In genomic region chr22:41597635-41597953, GRCh38 we compare ENCODE assay signal across 9 cellular contexts. TPM values are rescaled to one million over a fixed set of nuclear protein-coding genes. Genes with fewer than 3 reads are reported as not detected.
DNase-seq lines count a peak whose midpoint lies in the region; ATAC-seq, FAIRE-seq and TF ChIP-seq lines count a peak whose summit lies in the region.
"Had no signal": no experiment of that assay in that cellular context is flagged by ENCODE, and none has a peak within 500 bp of the region (broad histone marks: within the 10 kb centered on the region; RNA-seq: fewer than 3 reads in every experiment).

No MANE protein-coding gene starts in this region.

- no peaks in the 10 kb centered on the region; the same call in 1 of the 2 replicates for H3K4me1 ChIP-seq in HEK293 (ENCODE audit: control insufficient read depth, insufficient read depth, low read length)
- H3K4me1 ChIP-seq in K562 (replicated peaks in 1 of 2; ENCODE audit: control insufficient read depth in 2 of 2, insufficient read depth in 2 of 2, low read length in 2 of 2): peaks cover 22 to 30% of the 10 kb centered on the region in 2 experiments
- H3K4me1 ChIP-seq in osteoblast (ENCODE audit: insufficient read depth, low read length): peaks cover 16% of the 10 kb centered on the region

- no peak for TF ChIP-seq EP300 in K562 (IDR thresholded peaks at IDR 0.05; ENCODE audit: low read length)

- intact Hi-C loops in K562 (cut with micrococcal nuclease): loop anchor here (2.0 kb wide), 1 partner anchor 21 kb away; no protein-coding TSS in a partner anchor

- H3K27ac ChIP-seq in HEK293 (ENCODE audit: extremely low read depth, low read depth, low read length): peak overlapping the region; percentile 37; the same call in 1 of the 2 replicates
- H3K27ac ChIP-seq in K562 (ENCODE audit: extremely low read depth, low read depth, low read length): peak overlapping the region; percentile 68; the same call in 2 of the 3 replicates
- peak overlapping the region; percentile 43 for H3K27ac ChIP-seq in osteoblast (ENCODE audit: low read depth, low read length)
- H3K27ac ChIP-seq: C4-2B had no signal

- H3K27me3 ChIP-seq in K562 (ENCODE audit: control insufficient read depth in 2 of 2, insufficient read depth in 2 of 2, low read length in 2 of 2) (no peaks in the 10 kb centered on the region), osteoblast (ENCODE audit: insufficient read depth, low read length) (no peaks in the 10 kb centered on the region)

- BruUV-seq in K562 (replicated peaks; lab: Mats Ljungman, UMichigan): no TSS peak

- POLR2A ChIA-PET in HEK293 (lab: Yijun Ruan, JAX) (interaction anchor here (0.8 to 3.4 kb wide), 3 partner anchors 8 to 149 kb away, joined by 4 to 12 read pairs (median 7); partner anchors contain the start of genes DESI1, PMM1 and XRCC6), K562 (lab: Yijun Ruan, JAX) (interaction anchor here (0.7 to 1.3 kb wide), 3 partner anchors 21 to 24 kb away, joined by 3 to 7 read pairs (median 3); no protein-coding TSS in a partner anchor)

- H4K20me1 ChIP-seq in K562 (replicated peaks; ENCODE audit: control insufficient read depth, insufficient read depth, low read length) (no peaks in the 10 kb centered on the region), osteoblast (ENCODE audit: insufficient read depth, low read length) (peaks cover 4% of the 10 kb centered on the region)

- FAIRE-seq in K562 (lab: Jason Lieb, UNC): peak; percentile 65
- FAIRE-seq: colon had no signal

- H3K36me3 ChIP-seq in HEK293 (ENCODE audit: control insufficient read depth in 2 of 2, insufficient read depth in 1 of 2, low read length in 2 of 2) (peaks cover 9 to 42% of the 10 kb centered on the region in 2 experiments), K562 (ENCODE audit: control insufficient read depth, insufficient read depth, low read length) (peaks cover 25% of the 10 kb centered on the region), osteoblast (ENCODE audit: insufficient read depth, low read length) (peaks cover 31% of the 10 kb centered on the region)

- peaks cover 6% of the 10 kb centered on the region for H3K9me1 ChIP-seq in K562 (ENCODE audit: control insufficient read depth, insufficient read depth, low read length)

- TF ChIP-seq POLR2A in K562 (conservative IDR thresholded peaks at IDR 0.05): no peak

- DNase-seq in K562 (ENCODE audit: extremely low read depth in 1 of 4, low spot score in 3 of 4) (no peak), osteoblast (ENCODE audit: insufficient read length, low spot score, missing footprints) (no peak), DMS114 treated with DMSO at 0.1 percent for 48 hours (lab: John Stamatoyannopoulos, UW; ENCODE audit: unreplicated experiment) (no peak), GM13976 (ENCODE audit: low spot score) (no peak), mesenteric fat pad (ENCODE audit: low spot score) (no peak)

- peak overlapping the region; percentile 51 to 84; a peak in 2 of 4 replicates for H3K9ac ChIP-seq in K562 (ENCODE audit: insufficient read depth in 1 of 2, low read depth in 2 of 2, low read length in 2 of 2)

- H3K4me2 ChIP-seq in K562 (ENCODE audit: insufficient read depth, low read length): peak overlapping the region; percentile 62
- peak overlapping the region; percentile 17 for H3K4me2 ChIP-seq in osteoblast (ENCODE audit: insufficient read depth, low read length)

- WGBS in K562 (ENCODE audit: insufficient coverage, low coverage, missing lambda C conversion rate): 19% methylated on average over 2 of the region's 2 CpGs

- H2AFZ ChIP-seq in K562 (ENCODE audit: low read depth, low read length) (no peak overlapping the region), osteoblast (ENCODE audit: low read length) (no peak overlapping the region)

- CTCF ChIA-PET in HEK293 (lab: Yijun Ruan, JAX) (interaction anchor here (0.6 to 3.6 kb wide), 44 partner anchors 8 to 626 kb away, joined by 3 to 36 read pairs (median 4); partner anchors contain the start of genes DESI1, PMM1, POLR3H and XRCC6), K562 (lab: Yijun Ruan, JAX; ENCODE audit: low intra/inter-chr PET ratio) (interaction anchor here (0.7 kb wide), 1 partner anchor 44 kb away, joined by 3 read pairs; no protein-coding TSS in a partner anchor)

- H3K4me3 ChIP-seq in HEK293 (ENCODE audit: low read depth, low read length) (no peak overlapping the region), K562 (no peak overlapping the region), osteoblast (ENCODE audit: insufficient read depth, low read length) (no peak overlapping the region)

- H3K9me3 ChIP-seq in HEK293 (ENCODE audit: control insufficient read depth, insufficient read depth, low read depth, low read length): no peaks in the 10 kb centered on the region
- H3K9me3 ChIP-seq in K562 (replicated peaks; ENCODE audit: control insufficient read depth, insufficient read depth, low read depth, low read length): no peaks in the 10 kb centered on the region
- H3K9me3 ChIP-seq in osteoblast (ENCODE audit: low read depth, low read length): no peaks in the 10 kb centered on the region

- in situ Hi-C loops in K562 (cut with MboI) (no loop called here), GM13976 (cut with MboI; ENCODE audit: low sequenced_read_pairs, unreplicated experiment) (no loop called here)

- peak; percentile 33 for ATAC-seq in K562

- no peak for TF ChIP-seq RAD21 in K562 (CRISPR knock-in tag; conservative IDR thresholded peaks at IDR 0.05 in 1 of 2, IDR thresholded peaks at IDR 0.05 in 1 of 2)

- no peaks in the 10 kb centered on the region for H3K79me2 ChIP-seq in K562 (ENCODE audit: control insufficient read depth, insufficient read depth, low read length)
- no peaks in the 10 kb centered on the region for H3K79me2 ChIP-seq in osteoblast (ENCODE audit: insufficient read depth, low read length)

- TF ChIP-seq CTCF in HEK293 (tag by site-specific recombination; IDR thresholded peaks at IDR 0.05) (no peak), K562 (IDR thresholded peaks at IDR 0.05 in 2 of 3, conservative IDR thresholded peaks at IDR 0.05 in 1 of 3; ENCODE audit: insufficient read depth in 2 of 3, low read depth in 1 of 3, low read length in 3 of 3) (no peak), osteoblast (IDR thresholded peaks at IDR 0.05; ENCODE audit: extremely low read depth, low read depth, low read length) (no peak), GM13976 (IDR thresholded peaks at IDR 0.05; ENCODE audit: borderline replicate concordance, control extremely low read depth, extremely low read depth, insufficient read depth, missing control alignments) (no peak)

RNA-seq across cellular contexts. Expression of gene PMM1, which starts 8.0 kb away (rescaled TPM):
- 23.5 and 53.2 TPM in 2 replicates for total RNA-seq in K562 (2011; cell fraction: chromatin; rRNA removed; ENCODE audit: low replicate concordance)
- total RNA-seq in K562 (2011; cell fraction: nucleolus; rRNA removed): 46.5 and 48.8 TPM in 2 replicates
- total RNA-seq in K562 (2011; cell fraction: nucleoplasm; rRNA removed): 33.7 and 34.2 TPM in 2 replicates
- total RNA-seq in K562 (2014; rRNA removed): 17.9 and 20.3 TPM in 2 replicates
- total RNA-seq in K562 (2014; rRNA removed; fragmentation: Illumina TruSeq; extraction: Trizol): 6.3 and 10.4 TPM in 2 replicates
- total RNA-seq in K562 (2015; rRNA removed; fragmentation: Illumina TruSeq; extraction: Trizol): 10.2 and 11.1 TPM in 2 replicates
- 24.5 and 26.3 TPM in 2 replicates for total RNA-seq in K562 (2021)
- polyA plus RNA-seq in K562 (2011; rRNA removed): 20.3 and 26.2 TPM in 2 replicates
- 31.2 and 32.2 TPM in 2 replicates for polyA plus RNA-seq in K562 (2011; cell fraction: cytosol; rRNA removed)
- polyA plus RNA-seq in K562 (2011; cell fraction: nucleus; rRNA removed): 46.1 and 57.4 TPM in 2 replicates
- 22.9 and 46.0 TPM in 2 replicates for polyA plus RNA-seq in K562 (2012)
- 21.1 and 27.8 TPM in 2 replicates for polyA plus RNA-seq in K562 (2014; fragmentation: Illumina TruSeq; extraction: Trizol)
- polyA plus RNA-seq in K562 (2014; fragmentation: Nextera tagmentation; extraction: Ambion mirVana): 10 to 100 TPM; 17.6 to 23.8 TPM
- 28.8 and 31.7 TPM in 2 replicates for polyA plus RNA-seq in K562 (2014; rRNA removed)
- polyA minus RNA-seq in K562 (2011; rRNA and poly(A)+ RNA removed): 10.0 and 10.3 TPM in 2 replicates
- 10.3 and 11.6 TPM in 2 replicates for polyA minus RNA-seq in K562 (2011; cell fraction: cytosol; rRNA and poly(A)+ RNA removed)
- polyA minus RNA-seq in K562 (2011; cell fraction: nucleus; rRNA and poly(A)+ RNA removed): 11.8 and 15.1 TPM in 2 replicates
- total RNA-seq in osteoblast: 15.6 and 18.9 TPM in 2 replicates
- 51.4 TPM for total RNA-seq in mesenteric fat pad

RNA-seq across cellular contexts. Expression of gene DESI1, which starts 23.2 kb away (rescaled TPM):
- 80.8 and 138 TPM in 2 replicates for total RNA-seq in K562 (2011; cell fraction: chromatin; rRNA removed; ENCODE audit: low replicate concordance)
- 66.0 and 67.4 TPM in 2 replicates for total RNA-seq in K562 (2011; cell fraction: nucleolus; rRNA removed)
- total RNA-seq in K562 (2011; cell fraction: nucleoplasm; rRNA removed): 89.7 and 137 TPM in 2 replicates
- 19.7 and 30.9 TPM in 2 replicates for total RNA-seq in K562 (2014; rRNA removed)
- 29.8 and 29.9 TPM in 2 replicates for total RNA-seq in K562 (2014; rRNA removed; fragmentation: Illumina TruSeq; extraction: Trizol)
- 27.9 and 30.7 TPM in 2 replicates for total RNA-seq in K562 (2015; rRNA removed; fragmentation: Illumina TruSeq; extraction: Trizol)
- 36.2 and 36.5 TPM in 2 replicates for total RNA-seq in K562 (2021)
- 38.7 and 40.1 TPM in 2 replicates for polyA plus RNA-seq in K562 (2011; rRNA removed)
- polyA plus RNA-seq in K562 (2011; cell fraction: cytosol; rRNA removed): 35.9 and 47.9 TPM in 2 replicates
- 68.9 and 92.7 TPM in 2 replicates for polyA plus RNA-seq in K562 (2011; cell fraction: nucleus; rRNA removed)
- polyA plus RNA-seq in K562 (2012): 22.7 and 24.3 TPM in 2 replicates
- 42.3 and 45.9 TPM in 2 replicates for polyA plus RNA-seq in K562 (2014; fragmentation: Illumina TruSeq; extraction: Trizol)
- 1 to 10 TPM; 7.2 to 7.8 TPM for polyA plus RNA-seq in K562 (2014; fragmentation: Nextera tagmentation; extraction: Ambion mirVana)
- 29.3 and 29.4 TPM in 2 replicates for polyA plus RNA-seq in K562 (2014; rRNA removed)
- 35.0 and 47.4 TPM in 2 replicates for polyA minus RNA-seq in K562 (2011; rRNA and poly(A)+ RNA removed)
- 21.1 and 26.5 TPM in 2 replicates for polyA minus RNA-seq in K562 (2011; cell fraction: cytosol; rRNA and poly(A)+ RNA removed)
- polyA minus RNA-seq in K562 (2011; cell fraction: nucleus; rRNA and poly(A)+ RNA removed): 16.2 and 21.8 TPM in 2 replicates
- 16.3 and 18.3 TPM in 2 replicates for total RNA-seq in osteoblast
- total RNA-seq in mesenteric fat pad: 29.0 TPM

RNA-seq across cellular contexts. Expression of gene XRCC6, which starts 23.5 kb away (rescaled TPM):
- 36.9 and 42.4 TPM in 2 replicates for total RNA-seq in K562 (2011; cell fraction: chromatin; rRNA removed; ENCODE audit: low replicate concordance)
- 36.5 and 41.2 TPM in 2 replicates for total RNA-seq in K562 (2011; cell fraction: nucleolus; rRNA removed)
- 42.1 and 47.8 TPM in 2 replicates for total RNA-seq in K562 (2011; cell fraction: nucleoplasm; rRNA removed)
- total RNA-seq in K562 (2014; rRNA removed): 318 and 324 TPM in 2 replicates
- total RNA-seq in K562 (2014; rRNA removed; fragmentation: Illumina TruSeq; extraction: Trizol): 343 and 371 TPM in 2 replicates
- total RNA-seq in K562 (2015; rRNA removed; fragmentation: Illumina TruSeq; extraction: Trizol): 335 and 337 TPM in 2 replicates
- total RNA-seq in K562 (2021): 294 and 302 TPM in 2 replicates
- polyA plus RNA-seq in K562 (2011; rRNA removed): 151 and 241 TPM in 2 replicates
- polyA plus RNA-seq in K562 (2011; cell fraction: cytosol; rRNA removed): 101 and 133 TPM in 2 replicates
- 58.3 and 58.5 TPM in 2 replicates for polyA plus RNA-seq in K562 (2011; cell fraction: nucleus; rRNA removed)
- polyA plus RNA-seq in K562 (2012): 238 and 407 TPM in 2 replicates
- polyA plus RNA-seq in K562 (2014; fragmentation: Illumina TruSeq; extraction: Trizol): 359 and 381 TPM in 2 replicates
- polyA plus RNA-seq in K562 (2014; fragmentation: Nextera tagmentation; extraction: Ambion mirVana): 100 to 1,000 TPM; 151 to 440 TPM
- polyA plus RNA-seq in K562 (2014; rRNA removed): 295 and 313 TPM in 2 replicates
- polyA minus RNA-seq in K562 (2011; rRNA and poly(A)+ RNA removed): 165 and 175 TPM in 2 replicates
- 90.9 and 97.9 TPM in 2 replicates for polyA minus RNA-seq in K562 (2011; cell fraction: cytosol; rRNA and poly(A)+ RNA removed)
- 10.4 and 24.2 TPM in 2 replicates for polyA minus RNA-seq in K562 (2011; cell fraction: nucleus; rRNA and poly(A)+ RNA removed)
- total RNA-seq in osteoblast: 247 and 251 TPM in 2 replicates
- 173 TPM for total RNA-seq in mesenteric fat pad

RNA-seq across cellular contexts. Expression of gene CSDC2, which starts 36.8 kb away (rescaled TPM):
- total RNA-seq in K562 (2011; cell fraction: chromatin; rRNA removed; ENCODE audit: low replicate concordance): 0.16 TPM in 1 of 2 replicates, not detected in the other
- total RNA-seq in K562 (2011; cell fraction: nucleolus; rRNA removed): 0.13 TPM in 1 of 2 replicates, not detected in the other
- total RNA-seq in K562 (2011; cell fraction: nucleoplasm; rRNA removed): not detected in 2 replicates
- not detected in 2 replicates for total RNA-seq in K562 (2014; rRNA removed)
- total RNA-seq in K562 (2014; rRNA removed; fragmentation: Illumina TruSeq; extraction: Trizol): not detected in 2 replicates
- total RNA-seq in K562 (2015; rRNA removed; fragmentation: Illumina TruSeq; extraction: Trizol): not detected in 2 replicates
- total RNA-seq in K562 (2021): 0.09 and 0.11 TPM in 2 replicates
- not detected in 2 replicates for polyA plus RNA-seq in K562 (2011; rRNA removed)
- 0.01 and 0.06 TPM in 2 replicates for polyA plus RNA-seq in K562 (2011; cell fraction: cytosol; rRNA removed)
- 0.08 and 0.14 TPM in 2 replicates for polyA plus RNA-seq in K562 (2011; cell fraction: nucleus; rRNA removed)
- 0.09 and 0.10 TPM in 2 replicates for polyA plus RNA-seq in K562 (2012)
- not detected in 2 replicates for polyA plus RNA-seq in K562 (2014; fragmentation: Illumina TruSeq; extraction: Trizol)
- polyA plus RNA-seq in K562 (2014; fragmentation: Nextera tagmentation; extraction: Ambion mirVana): not detected
- polyA plus RNA-seq in K562 (2014; rRNA removed): 0.09 TPM in 1 of 2 replicates, not detected in the other
- polyA minus RNA-seq in K562 (2011; rRNA and poly(A)+ RNA removed): not detected in 2 replicates
- polyA minus RNA-seq in K562 (2011; cell fraction: cytosol; rRNA and poly(A)+ RNA removed): not detected in 2 replicates
- not detected in 2 replicates for polyA minus RNA-seq in K562 (2011; cell fraction: nucleus; rRNA and poly(A)+ RNA removed)
- total RNA-seq in osteoblast: 0.88 and 1.1 TPM in 2 replicates
- total RNA-seq in mesenteric fat pad: 1.7 TPM
- total RNA-seq: activated CD8-positive, alpha-beta memory T cell treated with anti-CD3 and anti-CD28 coated beads for 36 hours had no signal

RNA-seq across cellular contexts. Expression of gene POLR3H, which starts 53.3 kb away (rescaled TPM):
- total RNA-seq in K562 (2011; cell fraction: chromatin; rRNA removed; ENCODE audit: low replicate concordance): 27.2 and 67.1 TPM in 2 replicates
- total RNA-seq in K562 (2011; cell fraction: nucleolus; rRNA removed): 34.1 and 37.9 TPM in 2 replicates
- total RNA-seq in K562 (2011; cell fraction: nucleoplasm; rRNA removed): 29.8 and 33.0 TPM in 2 replicates
- total RNA-seq in K562 (2014; rRNA removed) (14.2 and 14.3 TPM in 2 replicates), K562 (2014; rRNA removed; fragmentation: Illumina TruSeq; extraction: Trizol) (13.8 and 17.7 TPM in 2 replicates), K562 (2015; rRNA removed; fragmentation: Illumina TruSeq; extraction: Trizol) (21.7 and 22.2 TPM in 2 replicates), K562 (2021) (48.4 and 49.8 TPM in 2 replicates), osteoblast (26.2 and 27.9 TPM in 2 replicates), mesenteric fat pad (57.5 TPM)
- polyA plus RNA-seq in K562 (2011; rRNA removed) (33.8 and 33.9 TPM in 2 replicates), K562 (2014; fragmentation: Illumina TruSeq; extraction: Trizol) (38.6 and 39.5 TPM in 2 replicates), K562 (2014; fragmentation: Nextera tagmentation; extraction: Ambion mirVana) (10 to 100 TPM in 1 of 2 experiments, 1 to 10 TPM in 1; 5.3 to 10.3 TPM), K562 (2014; rRNA removed) (32.5 and 33.8 TPM in 2 replicates)
- 46.1 and 57.0 TPM in 2 replicates for polyA plus RNA-seq in K562 (2011; cell fraction: cytosol; rRNA removed)
- polyA plus RNA-seq in K562 (2011; cell fraction: nucleus; rRNA removed): 24.1 and 29.3 TPM in 2 replicates
- polyA plus RNA-seq in K562 (2012): 20.2 and 42.2 TPM in 2 replicates
- 30.2 and 42.0 TPM in 2 replicates for polyA minus RNA-seq in K562 (2011; rRNA and poly(A)+ RNA removed)
- 12.9 and 14.1 TPM in 2 replicates for polyA minus RNA-seq in K562 (2011; cell fraction: cytosol; rRNA and poly(A)+ RNA removed)
- 14.0 and 14.7 TPM in 2 replicates for polyA minus RNA-seq in K562 (2011; cell fraction: nucleus; rRNA and poly(A)+ RNA removed)
